ENCODE assay signal across 8 cellular contexts in the genomic region with DNA sequence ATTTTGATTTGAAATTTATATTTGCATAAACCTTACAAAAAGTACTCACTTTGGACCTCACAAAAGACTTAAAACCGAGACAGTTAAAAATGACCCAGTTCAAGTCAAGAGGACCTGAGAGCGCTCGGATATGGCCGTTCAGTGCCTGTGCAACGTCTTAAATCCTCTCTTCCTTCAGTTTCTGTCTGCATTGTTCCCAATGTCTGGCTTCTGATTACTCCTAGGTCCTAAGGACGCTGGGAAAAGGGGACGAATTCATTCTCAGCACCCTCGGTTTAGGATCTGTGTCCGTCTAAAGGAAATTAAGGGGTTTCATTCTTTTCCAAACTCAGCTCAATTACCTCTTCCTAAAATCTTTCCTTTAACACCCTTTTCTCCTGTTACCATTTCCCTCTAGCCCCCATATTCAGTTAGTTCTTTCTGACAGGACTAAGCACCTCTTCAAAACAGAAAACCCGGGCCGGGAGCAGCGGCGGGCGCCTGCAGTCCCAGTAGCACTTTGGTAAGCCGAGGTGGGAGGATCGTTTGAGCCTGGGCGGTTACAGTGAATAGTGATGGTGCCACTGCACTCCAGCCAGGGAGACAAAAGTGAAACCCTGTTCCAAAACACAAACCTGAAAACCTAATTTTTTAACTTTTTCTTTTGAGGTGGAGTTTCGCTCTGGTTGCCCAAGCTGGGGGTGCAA. TPM values are rescaled to one million over a fixed set of nuclear protein-coding genes. Genes with fewer than 3 reads are reported as not detected.
DNase-seq lines count a peak whose midpoint lies in the region; ATAC-seq and TF ChIP-seq lines count a peak whose summit lies in the region.

No MANE protein-coding gene starts in this region.

- TF ChIP-seq EP300 in suprapubic skin (IDR thresholded peaks at IDR 0.05), result no peak

- H3K79me2 ChIP-seq in MM.1S (ENCODE audit: low read length), result no peaks in the 10 kb centered on the region

- no peak overlapping the region for H3K4ac ChIP-seq in mesenchymal stem cell (ENCODE audit: low read depth in 1 of 2, low read length in 2 of 2)

- H3K9ac ChIP-seq in mesenchymal stem cell (ENCODE audit: low read length), result peak overlapping the region; percentile 77
- H3K9ac ChIP-seq in MM.1S (ENCODE audit: low read length), result no peak overlapping the region

- no peak overlapping the region for H2AK5ac ChIP-seq in mesenchymal stem cell (ENCODE audit: low read length, severe bottlenecking)

- H3K27ac ChIP-seq in mesenchymal stem cell (ENCODE audit: low read length, poor library complexity, severe bottlenecking) (peak overlapping the region; percentile 43), suprapubic skin (no peak overlapping the region), MM.1S (ENCODE audit: low read length) (no peak overlapping the region)

- TF ChIP-seq POLR2A in suprapubic skin (IDR thresholded peaks at IDR 0.05), result no peak

- H3K4me3 ChIP-seq in cardiac fibroblast (replicated peaks in 1 of 2; ENCODE audit: low read depth in 2 of 2, low read length in 2 of 2) (peak overlapping the region; percentile 11 to 48), mesenchymal stem cell (ENCODE audit: insufficient read depth in 1 of 2, low read depth in 1 of 2, low read length in 2 of 2) (peak overlapping the region; percentile 40 to 75), suprapubic skin (peak overlapping the region; percentile 35), MM.1S (ENCODE audit: low read length) (no peak overlapping the region)

- H3K18ac ChIP-seq in mesenchymal stem cell (ENCODE audit: low read depth in 1 of 2, low read length in 2 of 2), result peak overlapping the region in 1 of 2 experiments; percentile 64

- H3K4me2 ChIP-seq in mesenchymal stem cell (ENCODE audit: low read length, poor library complexity, severe bottlenecking), result peak overlapping the region; percentile 55
- no peak overlapping the region for H3K4me2 ChIP-seq in MM.1S (ENCODE audit: low read depth, low read length)

- no peaks in the 10 kb centered on the region for H4K20me1 ChIP-seq in MM.1S (ENCODE audit: insufficient read depth, low read length)

- H2BK15ac ChIP-seq in mesenchymal stem cell (ENCODE audit: low read depth, poor library complexity, severe bottlenecking), result no peak overlapping the region

- no peak overlapping the region for H2BK120ac ChIP-seq in mesenchymal stem cell (ENCODE audit: low read depth, low read length)

- no peak overlapping the region for H3K14ac ChIP-seq in mesenchymal stem cell (ENCODE audit: low read length in 2 of 2)

- H3K9me3 Mint-ChIP-seq in activated CD4-positive, alpha-beta T cell treated with anti-CD3 and anti-CD28 coated beads, Interleukin-2, amount 10 ng/mL, durations not matched to agents 7 days and 5 days, result no peaks in the 10 kb centered on the region

- POLR2A ChIA-PET in activated CD4-positive, alpha-beta T cell treated with anti-CD3 and anti-CD28 coated beads, Interleukin-2, amount 10 ng/mL, durations not matched to agents 7 days and 5 days (lab: Charles Lee), result no interaction called here

- no peak overlapping the region for H3K23ac ChIP-seq in mesenchymal stem cell (ENCODE audit: low read length in 2 of 2)

- no peak overlapping the region for H3K27ac Mint-ChIP-seq in activated CD4-positive, alpha-beta T cell treated with anti-CD3 and anti-CD28 coated beads, Interleukin-2, amount 10 ng/mL, durations not matched to agents 7 days and 5 days

- H3K9me3 ChIP-seq in mesenchymal stem cell (ENCODE audit: control insufficient read depth, low read length) (no peaks in the 10 kb centered on the region), suprapubic skin (no peaks in the 10 kb centered on the region), MM.1S (replicated peaks; ENCODE audit: insufficient read depth, low read length) (no peaks in the 10 kb centered on the region)

- CTCF ChIA-PET in activated CD4-positive, alpha-beta T cell treated with anti-CD3 and anti-CD28 coated beads, Interleukin-2, amount 10 ng/mL, durations not matched to agents 7 days and 5 days (lab: Charles Lee), result no interaction called here

- no peaks in the 10 kb centered on the region for H3F3A ChIP-seq in MM.1S (ENCODE audit: insufficient read depth, low read length)

- H4K8ac ChIP-seq in mesenchymal stem cell (ENCODE audit: low read length), result no peak overlapping the region

- H3K79me1 ChIP-seq in mesenchymal stem cell (replicated peaks; ENCODE audit: low read length, poor library complexity, severe bottlenecking), result no peaks in the 10 kb centered on the region

- no peak for TF ChIP-seq CTCF in cardiac fibroblast (IDR thresholded peaks at IDR 0.05; ENCODE audit: low read depth, low read length)
- TF ChIP-seq CTCF in suprapubic skin (IDR thresholded peaks at IDR 0.05), result no peak
- no peak for TF ChIP-seq CTCF in MM.1S (IDR thresholded peaks at IDR 0.05; ENCODE audit: low read length)

- H4K91ac ChIP-seq in mesenchymal stem cell (ENCODE audit: low read length), result no peak overlapping the region

- H3K36me3 Mint-ChIP-seq in activated CD4-positive, alpha-beta T cell treated with anti-CD3 and anti-CD28 coated beads, Interleukin-2, amount 10 ng/mL, durations not matched to agents 7 days and 5 days (ENCODE audit: low read depth), result peaks cover 2% of the 10 kb centered on the region

- ATAC-seq in HG03457 (IDR thresholded peaks at IDR 0.05; ENCODE audit: unreplicated experiment), result no peak

- no peaks in the 10 kb centered on the region for H3K9me2 ChIP-seq in MM.1S (replicated peaks; ENCODE audit: insufficient read depth, low read length)

- no peak overlapping the region for H2AFZ ChIP-seq in mesenchymal stem cell (ENCODE audit: low read depth, low read length)
- H2AFZ ChIP-seq in MM.1S (ENCODE audit: low read length), result no peak overlapping the region

- no peak overlapping the region for H2BK5ac ChIP-seq in mesenchymal stem cell (ENCODE audit: low read depth, low read length, poor library complexity, severe bottlenecking)

- H3K27me3 ChIP-seq in mesenchymal stem cell (ENCODE audit: control insufficient read depth in 1 of 2, insufficient read depth in 1 of 2, low read length in 2 of 2), result no peaks in the 10 kb centered on the region
- H3K27me3 ChIP-seq in suprapubic skin, result peaks cover 16% of the 10 kb centered on the region
- no peaks in the 10 kb centered on the region for H3K27me3 ChIP-seq in MM.1S (replicated peaks; ENCODE audit: insufficient read depth, low read length)

- H3K27me3 Mint-ChIP-seq in activated CD4-positive, alpha-beta T cell treated with anti-CD3 and anti-CD28 coated beads, Interleukin-2, amount 10 ng/mL, durations not matched to agents 7 days and 5 days, result peaks cover 24% of the 10 kb centered on the region

- H3K36me3 ChIP-seq in mesenchymal stem cell (ENCODE audit: control insufficient read depth in 1 of 2, insufficient read depth in 2 of 2, low read depth in 1 of 2, low read length in 2 of 2), result no peaks in the 10 kb centered on the region
- no peaks in the 10 kb centered on the region for H3K36me3 ChIP-seq in suprapubic skin
- H3K36me3 ChIP-seq in MM.1S (replicated peaks; ENCODE audit: insufficient read depth, low read length), result no peaks in the 10 kb centered on the region

- H3K4me3 Mint-ChIP-seq in activated CD4-positive, alpha-beta T cell treated with anti-CD3 and anti-CD28 coated beads, Interleukin-2, amount 10 ng/mL, durations not matched to agents 7 days and 5 days, result peak overlapping the region; percentile 66

- peaks cover 11% of the 10 kb centered on the region for H3K4me1 Mint-ChIP-seq in activated CD4-positive, alpha-beta T cell treated with anti-CD3 and anti-CD28 coated beads, Interleukin-2, amount 10 ng/mL, durations not matched to agents 7 days and 5 days

- DNase-seq in activated CD4-positive, alpha-beta T cell treated with anti-CD3 and anti-CD28 coated beads, Interleukin-2, amount 10 ng/mL, durations not matched to agents 7 days and 5 days, result peak; percentile 31
- DNase-seq in activated CD4-positive, alpha-beta T cell treated with anti-CD3 and anti-CD28 coated beads, Interleukin-2, amount 50 U/mL, for 1 hour, result no peak
- DNase-seq in cardiac fibroblast (ENCODE audit: low read depth in 2 of 2) (peak; percentile 29 to 59), mesenchymal stem cell (peak; percentile 80), suprapubic skin (ENCODE audit: low spot score in 2 of 2) (no peak), NCI-H774 (lab: John Stamatoyannopoulos, UW) (no peak), MM.1S (no peak)

- H3K4me1 ChIP-seq in mesenchymal stem cell (ENCODE audit: control insufficient read depth, insufficient read depth, low read depth, low read length) (peaks cover 7% of the 10 kb centered on the region), suprapubic skin (no peaks in the 10 kb centered on the region), MM.1S (ENCODE audit: low read length) (no peaks in the 10 kb centered on the region)

- 1% methylated on average over 15 of the region's 18 CpGs for WGBS in mesenchymal stem cell
- 6% methylated on average over 18 of the region's 18 CpGs for WGBS in suprapubic skin

- no peak overlapping the region for H2BK12ac ChIP-seq in mesenchymal stem cell (ENCODE audit: low read length in 2 of 2)

RNA-seq across cellular contexts. Expression of a gene that starts 0.9 kb away (rescaled TPM):
- not detected for total RNA-seq in activated CD4-positive, alpha-beta T cell treated with anti-CD3 and anti-CD28 coated beads, Interleukin-2, amount 10 ng/mL, durations not matched to agents 7 days and 5 days
- polyA plus RNA-seq in mesenchymal stem cell (2013, experiment 1 of 2), result 11.1 TPM
- 10.2 TPM for polyA plus RNA-seq in mesenchymal stem cell (2013, experiment 2 of 2)
- total RNA-seq in suprapubic skin, result not detected

RNA-seq across cellular contexts. Expression of a gene that starts 20.1 kb away (rescaled TPM):
- total RNA-seq in activated CD4-positive, alpha-beta T cell treated with anti-CD3 and anti-CD28 coated beads, Interleukin-2, amount 10 ng/mL, durations not matched to agents 7 days and 5 days, result not detected
- polyA plus RNA-seq in mesenchymal stem cell (2013, experiment 1 of 2), result 0.08 TPM
- polyA plus RNA-seq in mesenchymal stem cell (2013, experiment 2 of 2), result 0.04 TPM
- total RNA-seq in suprapubic skin, result not detected

Comparison
In these comparisons a context has a peak if more than half of its experiments do, and no peak if none do; other contexts are left out.
1. DNase-seq: peak in activated CD4-positive, alpha-beta T cell treated with anti-CD3 and anti-CD28 coated beads, Interleukin-2, amount 10 ng/mL, durations not matched to agents 7 days and 5 days (single experiment), cardiac fibroblast (2 of 2) and mesenchymal stem cell (single experiment); none in activated CD4-positive, alpha-beta T cell treated with anti-CD3 and anti-CD28 coated beads, Interleukin-2, amount 50 U/mL, for 1 hour (single experiment), suprapubic skin (0 of 2), NCI-H774 (single experiment) and MM.1S (single experiment).